Comparison of ENCODE assay signal across 21 cellular contexts in genomic region chr17:75829747-75830146, GRCh38. TPM values are rescaled to one million over a fixed set of nuclear protein-coding genes. Genes with fewer than 3 reads are reported as not detected.
DNase-seq lines count a peak whose midpoint lies in the region; ATAC-seq and TF ChIP-seq lines count a peak whose summit lies in the region.
"Had no signal": no experiment of that assay in that cellular context is flagged by ENCODE, and none has a peak within 500 bp of the region (broad histone marks: within the 10 kb centered on the region; RNA-seq: fewer than 3 reads in every experiment).

No MANE protein-coding gene starts in this region.

- no peaks in the 10 kb centered on the region for H3K9me3 ChIP-seq in neutrophil
- no peaks in the 10 kb centered on the region for H3K9me3 ChIP-seq in effector memory CD4-positive, alpha-beta T cell (ENCODE audit: control insufficient read depth, low read length)
- H3K9me3 ChIP-seq: A549, Caco-2, HAP-1, SJCRH30 had no signal

- H3K9me3 Mint-ChIP-seq in activated T-cell treated with anti-CD3 and anti-CD28 coated beads, Interleukin-2, amount 50 U/mL, for 24 hours = no peaks in the 10 kb centered on the region
- H3K9me3 Mint-ChIP-seq in activated CD8-positive, alpha-beta T cell treated with anti-CD3 and anti-CD28 coated beads, Interleukin-2, amount 10 ng/mL, durations not matched to agents 7 days and 5 days (ENCODE audit: insufficient read depth) = no peaks in the 10 kb centered on the region
- no peaks in the 10 kb centered on the region for H3K9me3 Mint-ChIP-seq in activated T-helper 17 cell treated with anti-CD3 and anti-CD28 coated beads, Interleukin-2, amount 50 U/mL, for 72 hours

- no peak for DNase-seq in activated T-cell treated with anti-CD3 and anti-CD28 coated beads, Interleukin-2, amount 50 U/mL, for 24 hours
- DNase-seq in activated T-cell treated with anti-CD3 and anti-CD28 coated beads for 4 hours = no peak
- peak; percentile 20 for DNase-seq in GM10266 (ENCODE audit: extremely low spot score)
- DNase-seq in activated CD8-positive, alpha-beta T cell treated with anti-CD3 and anti-CD28 coated beads, Interleukin-2, amount 10 ng/mL, durations not matched to agents 7 days and 5 days = no peak
- no peak for DNase-seq in effector memory CD4-positive, alpha-beta T cell
- DNase-seq: DMS153, MV-4-11, NCI-H1417, NCI-H1930, NCI-H2171, RPMI8226 had no signal

- no peaks in the 10 kb centered on the region for H3K27me3 Mint-ChIP-seq in activated T-cell treated with anti-CD3 and anti-CD28 coated beads, Interleukin-2, amount 50 U/mL, for 24 hours
- H3K27me3 Mint-ChIP-seq in activated CD8-positive, alpha-beta T cell treated with anti-CD3 and anti-CD28 coated beads, Interleukin-2, amount 10 ng/mL, durations not matched to agents 7 days and 5 days (ENCODE audit: low read depth) = no peaks in the 10 kb centered on the region
- H3K27me3 Mint-ChIP-seq in activated T-helper 17 cell treated with anti-CD3 and anti-CD28 coated beads, Interleukin-2, amount 50 U/mL, for 72 hours = no peaks in the 10 kb centered on the region

- H3K36me3 Mint-ChIP-seq in activated T-cell treated with anti-CD3 and anti-CD28 coated beads, Interleukin-2, amount 50 U/mL, for 24 hours (ENCODE audit: low read depth) = peaks cover 81% of the 10 kb centered on the region
- peaks cover 56% of the 10 kb centered on the region for H3K36me3 Mint-ChIP-seq in activated CD8-positive, alpha-beta T cell treated with anti-CD3 and anti-CD28 coated beads, Interleukin-2, amount 10 ng/mL, durations not matched to agents 7 days and 5 days (ENCODE audit: low read depth)
- H3K36me3 Mint-ChIP-seq in activated T-helper 17 cell treated with anti-CD3 and anti-CD28 coated beads, Interleukin-2, amount 50 U/mL, for 72 hours (ENCODE audit: low read depth) = peaks cover 69% of the 10 kb centered on the region

- no peaks in the 10 kb centered on the region for H3K27me3 ChIP-seq in neutrophil
- no peaks in the 10 kb centered on the region for H3K27me3 ChIP-seq in effector memory CD4-positive, alpha-beta T cell (replicated peaks; ENCODE audit: control insufficient read depth, insufficient read depth, low read length, poor library complexity, severe bottlenecking)
- H3K27me3 ChIP-seq: SJCRH30 had no signal

- H3K27ac ChIP-seq in neutrophil = peak overlapping the region; percentile 25
- no peak overlapping the region for H3K27ac ChIP-seq in effector memory CD4-positive, alpha-beta T cell (ENCODE audit: insufficient read depth, low read length, poor library complexity, severe bottlenecking)
- H3K27ac ChIP-seq: A549, C4-2B, HL-60, SJCRH30 had no signal

- TF ChIP-seq CTCF in GM10266 (IDR thresholded peaks at IDR 0.05; ENCODE audit: control insufficient read depth, insufficient read depth, low read depth, missing control alignments) (no peak), neutrophil (IDR thresholded peaks at IDR 0.05) (no peak)

- H3K4me1 Mint-ChIP-seq in activated T-cell treated with anti-CD3 and anti-CD28 coated beads, Interleukin-2, amount 50 U/mL, for 24 hours (ENCODE audit: low read depth) = peaks cover 48% of the 10 kb centered on the region
- peaks cover 63% of the 10 kb centered on the region for H3K4me1 Mint-ChIP-seq in activated CD8-positive, alpha-beta T cell treated with anti-CD3 and anti-CD28 coated beads, Interleukin-2, amount 10 ng/mL, durations not matched to agents 7 days and 5 days (ENCODE audit: low read depth)
- peaks cover 17% of the 10 kb centered on the region for H3K4me1 Mint-ChIP-seq in activated T-helper 17 cell treated with anti-CD3 and anti-CD28 coated beads, Interleukin-2, amount 50 U/mL, for 72 hours

- no peak for ATAC-seq in activated CD8-positive, alpha-beta T cell treated with anti-CD3 and anti-CD28 coated beads, Interleukin-2, amount 10 ng/mL, durations not matched to agents 7 days and 5 days
- no peak for ATAC-seq in activated T-helper 17 cell treated with anti-CD3 and anti-CD28 coated beads, Interleukin-2, amount 50 U/mL, for 72 hours (replicated peaks)
- no peak for ATAC-seq in GM21381 (IDR thresholded peaks at IDR 0.05; ENCODE audit: unreplicated experiment)

- H3K4me1 ChIP-seq in neutrophil (ENCODE audit: control insufficient read depth in 1 of 2, insufficient read depth in 1 of 2, low read depth in 1 of 2, low read length in 1 of 2) = peaks cover 15 to 18% of the 10 kb centered on the region in 2 experiments
- H3K4me1 ChIP-seq in effector memory CD4-positive, alpha-beta T cell (ENCODE audit: control insufficient read depth, insufficient read depth, low read length, poor library complexity, severe bottlenecking) = peaks cover 37% of the 10 kb centered on the region
- H3K4me1 ChIP-seq: HAP-1 had no signal

- no peak overlapping the region for H3K4me3 ChIP-seq in neutrophil (ENCODE audit: low read depth in 1 of 2, low read length in 1 of 2)
- no peak overlapping the region for H3K4me3 ChIP-seq in effector memory CD4-positive, alpha-beta T cell (ENCODE audit: insufficient read depth, low read depth, low read length, poor library complexity, severe bottlenecking)
- H3K4me3 ChIP-seq: A549, HAP-1, K562, SJCRH30 had no signal

- H3K4me3 Mint-ChIP-seq in activated T-cell treated with anti-CD3 and anti-CD28 coated beads, Interleukin-2, amount 50 U/mL, for 24 hours = no peak overlapping the region
- H3K4me3 Mint-ChIP-seq in activated CD8-positive, alpha-beta T cell treated with anti-CD3 and anti-CD28 coated beads, Interleukin-2, amount 10 ng/mL, durations not matched to agents 7 days and 5 days = no peak overlapping the region
- H3K4me3 Mint-ChIP-seq in activated T-helper 17 cell treated with anti-CD3 and anti-CD28 coated beads, Interleukin-2, amount 50 U/mL, for 72 hours = no peak overlapping the region

- CTCF ChIA-PET in activated CD8-positive, alpha-beta T cell treated with anti-CD3 and anti-CD28 coated beads, Interleukin-2, amount 10 ng/mL, durations not matched to agents 7 days and 5 days (lab: Charles Lee) = interaction anchor here (1.0 to 3.0 kb wide), 18 partner anchors 8 to 76 kb away, joined by 3 to 16 read pairs (median 6); partner anchors contain the start of genes GALK1, TRIM65 and WBP2

- H3K27ac Mint-ChIP-seq in activated T-cell treated with anti-CD3 and anti-CD28 coated beads, Interleukin-2, amount 50 U/mL, for 24 hours = peak overlapping the region; percentile 33
- H3K27ac Mint-ChIP-seq in activated CD8-positive, alpha-beta T cell treated with anti-CD3 and anti-CD28 coated beads, Interleukin-2, amount 10 ng/mL, durations not matched to agents 7 days and 5 days = peak overlapping the region; percentile 67
- H3K27ac Mint-ChIP-seq in activated T-helper 17 cell treated with anti-CD3 and anti-CD28 coated beads, Interleukin-2, amount 50 U/mL, for 72 hours = no peak overlapping the region

- POLR2A ChIA-PET in activated CD8-positive, alpha-beta T cell treated with anti-CD3 and anti-CD28 coated beads, Interleukin-2, amount 10 ng/mL, durations not matched to agents 7 days and 5 days (lab: Charles Lee) = interaction anchor here (0.7 to 17.8 kb wide), 6 partner anchors 14 to 76 kb away, joined by 3 to 205 read pairs (median 6); partner anchors contain the start of genes UNC13D, UNK and WBP2

- peaks cover 100% of the 10 kb centered on the region for H3K36me3 ChIP-seq in neutrophil
- peaks cover 50% of the 10 kb centered on the region for H3K36me3 ChIP-seq in effector memory CD4-positive, alpha-beta T cell (ENCODE audit: control insufficient read depth, insufficient read depth, low read length)

RNA-seq across cellular contexts. Expression of gene UNC13D, which starts 14.5 kb away (rescaled TPM):
- total RNA-seq in activated CD8-positive, alpha-beta T cell treated with anti-CD3 and anti-CD28 coated beads, Interleukin-2, amount 10 ng/mL, durations not matched to agents 7 days and 5 days = 100 to 1,000 TPM; 234 to 249 TPM
- total RNA-seq in activated T-helper 17 cell treated with anti-CD3 and anti-CD28 coated beads, Interleukin-2, amount 50 U/mL, for 72 hours = 100 to 1,000 TPM; 153 to 160 TPM

RNA-seq across cellular contexts. Expression of gene WBP2, which starts 25.4 kb away (rescaled TPM):
- 10 to 100 TPM; 64.3 to 68.6 TPM for total RNA-seq in activated CD8-positive, alpha-beta T cell treated with anti-CD3 and anti-CD28 coated beads, Interleukin-2, amount 10 ng/mL, durations not matched to agents 7 days and 5 days
- 100 to 1,000 TPM in 1 of 2 donors, 10 to 100 TPM in 1; 67.4 to 127 TPM for total RNA-seq in activated T-helper 17 cell treated with anti-CD3 and anti-CD28 coated beads, Interleukin-2, amount 50 U/mL, for 72 hours

RNA-seq across cellular contexts. Expression of gene UNK, which starts 45.1 kb away (rescaled TPM):
- total RNA-seq in activated CD8-positive, alpha-beta T cell treated with anti-CD3 and anti-CD28 coated beads, Interleukin-2, amount 10 ng/mL, durations not matched to agents 7 days and 5 days = 10 to 100 TPM; 30.2 to 31.0 TPM
- total RNA-seq in activated T-helper 17 cell treated with anti-CD3 and anti-CD28 coated beads, Interleukin-2, amount 50 U/mL, for 72 hours = 10 to 100 TPM; 19.0 to 22.1 TPM

RNA-seq across cellular contexts. Expression of gene TRIM47, which starts 48.6 kb away (rescaled TPM):
- 10 to 100 TPM; 31.4 to 36.8 TPM for total RNA-seq in activated CD8-positive, alpha-beta T cell treated with anti-CD3 and anti-CD28 coated beads, Interleukin-2, amount 10 ng/mL, durations not matched to agents 7 days and 5 days
- total RNA-seq in activated T-helper 17 cell treated with anti-CD3 and anti-CD28 coated beads, Interleukin-2, amount 50 U/mL, for 72 hours = 10 to 100 TPM; 11.0 to 32.4 TPM
